In the genomic region with DNA sequence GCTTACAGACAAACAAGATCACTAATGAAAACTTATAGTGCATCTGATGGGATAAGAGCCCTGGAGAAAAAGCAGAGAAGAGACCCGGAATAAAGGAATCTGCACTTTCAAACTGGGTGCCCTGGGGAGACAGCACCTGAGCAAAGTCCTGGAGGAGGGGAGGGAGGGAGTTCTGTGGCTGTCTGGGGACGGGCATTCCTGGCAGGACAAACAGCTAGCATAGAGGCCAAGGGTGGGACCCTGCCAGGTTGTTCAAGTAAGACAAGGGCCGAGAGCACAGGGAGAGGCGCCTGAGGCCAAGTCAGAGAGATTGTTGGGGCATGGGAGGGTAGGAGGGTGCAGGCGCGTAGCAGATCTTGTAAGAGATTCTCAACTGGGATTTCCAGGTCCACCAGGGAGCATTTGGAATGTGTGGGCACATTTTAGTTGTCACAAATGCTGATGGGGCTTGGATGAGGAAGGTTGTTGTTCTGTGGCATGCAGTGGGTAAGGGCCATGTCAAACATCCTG, we compare ENCODE assay signal across 23 cellular contexts. TPM values are rescaled to one million over a fixed set of nuclear protein-coding genes. Genes with fewer than 3 reads are reported as not detected.
DNase-seq lines count a peak whose midpoint lies in the region; ATAC-seq, FAIRE-seq and TF ChIP-seq lines count a peak whose summit lies in the region.
"Had no signal": no experiment of that assay in that cellular context is flagged by ENCODE, and none has a peak within 500 bp of the region (broad histone marks: within the 10 kb centered on the region; RNA-seq: fewer than 3 reads in every experiment).

No MANE protein-coding gene starts in this region.

- H3K14ac ChIP-seq in H1 (ENCODE audit: insufficient read length) = no peak overlapping the region

- peaks cover 20% of the 10 kb centered on the region for H3K4me1 Mint-ChIP-seq in nephron
- H3K4me1 Mint-ChIP-seq: B cell had no signal

- no peaks in the 10 kb centered on the region for H3K23me2 ChIP-seq in H1 (ENCODE audit: low read depth, low read length)

- H4K8ac ChIP-seq in H1 (ENCODE audit: extremely low read depth, insufficient read depth, low read length) = peak overlapping the region; percentile 48; the same call in 1 of the 2 replicates

- no peak overlapping the region for H2BK15ac ChIP-seq in H1 (ENCODE audit: low read length)

- no peak for TF ChIP-seq RAD21 in H1 (IDR thresholded peaks at IDR 0.05 in 1 of 2, conservative IDR thresholded peaks at IDR 0.05 in 1 of 2; ENCODE audit: low read depth in 2 of 2, low read length in 2 of 2)

- no peak overlapping the region; the same call in 1 of the 2 replicates for H2BK5ac ChIP-seq in H1 (ENCODE audit: low read depth, low read length)

- no peak overlapping the region for H3K4me3 ChIP-seq in H1 (ENCODE audit: extremely low read depth in 1 of 4, insufficient read depth in 2 of 4, low read depth in 3 of 4, low read length in 4 of 4)
- H3K4me3 ChIP-seq: BLaER1 treated with 17β-estradiol and CSF1 and Interleukin-3, amounts not matched to agents 10 nM and 100 nM; GM12878 had no signal

- TF ChIP-seq CTCF in H1 (IDR thresholded peaks at IDR 0.05; ENCODE audit: control extremely low read depth in 1 of 3, insufficient read depth in 1 of 3, low read depth in 1 of 3, low read length in 3 of 3) (no peak), nephron (IDR thresholded peaks at IDR 0.05; ENCODE audit: unreplicated experiment in 3 of 3) (no peak)

- H3K79me1 ChIP-seq in H1 (ENCODE audit: low read depth, low read length) = no peaks in the 10 kb centered on the region

- H2BK12ac ChIP-seq in H1 (ENCODE audit: low read depth, low read length) = no peak overlapping the region

- no peak overlapping the region for H3K4ac ChIP-seq in H1 (replicated peaks; ENCODE audit: insufficient read length, low read depth, low read length)

- no peaks in the 10 kb centered on the region for H3K79me2 ChIP-seq in H1 (ENCODE audit: control insufficient read depth in 1 of 2, insufficient read depth in 2 of 2, low read length in 2 of 2)

- no peaks in the 10 kb centered on the region for H3K36me3 Mint-ChIP-seq in nephron (ENCODE audit: low read depth)
- H3K36me3 Mint-ChIP-seq: CD8-positive, alpha-beta T cell had no signal

- DNase-seq in left ventricle myocardium superior (no peak), cardiac septum (ENCODE audit: low spot score) (no peak), H1 (ENCODE audit: low read depth in 1 of 2, low spot score in 2 of 2) (no peak), NAMALWA (ENCODE audit: low spot score) (no peak), NCI-H82 treated with DMSO at 0.1 percent for 48 hours (lab: John Stamatoyannopoulos, UW; ENCODE audit: unreplicated experiment) (no peak)
- DNase-seq: 8988T; Calu3; CD8-positive, alpha-beta T cell; DMS 273 treated with DMSO at 0.1 percent for 48 hours; DMS53; DND-41; EL; HCEC 1CT had no signal

- no peaks in the 10 kb centered on the region for H3K9me3 Mint-ChIP-seq in nephron
- H3K9me3 Mint-ChIP-seq: CD8-positive, alpha-beta T cell had no signal

- H3K56ac ChIP-seq in H1 (replicated peaks; ENCODE audit: insufficient read length, low read depth, low read length) = no peak overlapping the region

- TF ChIP-seq EP300 in H1 (IDR thresholded peaks at IDR 0.05; ENCODE audit: borderline replicate concordance in 1 of 2, low read depth in 2 of 2, low read length in 2 of 2) = no peak

- H3K36me3 ChIP-seq in H1 (ENCODE audit: control insufficient read depth in 2 of 4, insufficient read depth in 4 of 4, low read length in 3 of 4) = no peaks in the 10 kb centered on the region
- H3K36me3 ChIP-seq: BLaER1 treated with 17β-estradiol and CSF1 and Interleukin-3, amounts not matched to agents 10 nM and 100 nM had no signal

- POLR2A ChIA-PET in H1 (lab: Charles Lee; ENCODE audit: partially characterized antibody) = no interaction called here

- peaks cover 0 to 8% (median 0%) of the 10 kb centered on the region in 4 experiments; a peak in 1 of 7 replicates for H3K4me1 ChIP-seq in H1 (replicated peaks in 1 of 4; ENCODE audit: control insufficient read depth in 3 of 4, insufficient read depth in 4 of 4, low read length in 3 of 4)
- H3K4me1 ChIP-seq: BLaER1 treated with 17β-estradiol and CSF1 and Interleukin-3, amounts not matched to agents 10 nM and 100 nM had no signal

- ATAC-seq in left ventricle myocardium superior (peak; percentile 55), GM18867 (IDR thresholded peaks at IDR 0.05; ENCODE audit: unreplicated experiment) (no peak)
- ATAC-seq: CD8-positive, alpha-beta T cell; GM12878 had no signal

- no peak overlapping the region for H3K27ac ChIP-seq in H1 (ENCODE audit: low read depth, low read length)
- H3K27ac ChIP-seq: BLaER1 treated with 17β-estradiol and CSF1 and Interleukin-3, amounts not matched to agents 10 nM and 100 nM had no signal

- H3K18ac ChIP-seq in H1 (ENCODE audit: extremely low read depth, low read length) = no peak overlapping the region

- no peak overlapping the region for H3K4me2 ChIP-seq in H1 (ENCODE audit: insufficient read depth in 1 of 2, low read depth in 2 of 2, low read length in 2 of 2)
- H3K4me2 ChIP-seq: BLaER1 treated with 17β-estradiol and CSF1 and Interleukin-3, amounts not matched to agents 10 nM and 100 nM had no signal

- no peaks in the 10 kb centered on the region for H3K9me3 ChIP-seq in H1 (ENCODE audit: insufficient read depth in 2 of 2, low read depth in 1 of 2, low read length in 1 of 2)
- H3K9me3 ChIP-seq: BLaER1 treated with 17β-estradiol and CSF1 and Interleukin-3, amounts not matched to agents 10 nM and 100 nM had no signal

- H2BK120ac ChIP-seq in H1 (replicated peaks; ENCODE audit: low read depth, low read length) = no peak overlapping the region

- H4K20me1 ChIP-seq in H1 (replicated peaks in 1 of 2; ENCODE audit: control insufficient read depth in 1 of 2, insufficient read depth in 2 of 2, low read length in 2 of 2) = peaks cover 0 to 2% of the 10 kb centered on the region in 2 experiments
- H4K20me1 ChIP-seq: BLaER1 treated with 17β-estradiol and CSF1 and Interleukin-3, amounts not matched to agents 10 nM and 100 nM had no signal

- WGBS in H1 (ENCODE audit: extremely low coverage in 1 of 2, insufficient coverage in 1 of 2, insufficient read length in 1 of 2, insufficient replicate concordance in 2 of 2, low coverage in 1 of 2, low lambda C conversion rate in 2 of 2, missing lambda C conversion rate in 1 of 2), 2 experiments = 87% methylated on average over 6 of the region's 6 CpGs; no CpG with 5 or more reads in 1 of the 2 experiments

- H3K9ac ChIP-seq in H1 (replicated peaks in 1 of 4; ENCODE audit: extremely low read depth in 1 of 4, low read depth in 3 of 4, low read length in 3 of 4) = no peak overlapping the region
- H3K9ac ChIP-seq: BLaER1 treated with 17β-estradiol and CSF1 and Interleukin-3, amounts not matched to agents 10 nM and 100 nM had no signal

- H2AK5ac ChIP-seq in H1 (ENCODE audit: low read depth, low read length) = no peak overlapping the region

- H3K27me3 ChIP-seq in H1 (replicated peaks in 1 of 4; ENCODE audit: control insufficient read depth in 3 of 4, extremely low read depth in 1 of 4, insufficient read depth in 3 of 4, low read length in 3 of 4) = peaks cover 1 to 20% (median 9%) of the 10 kb centered on the region in 4 experiments
- H3K27me3 ChIP-seq: BLaER1 treated with 17β-estradiol and CSF1 and Interleukin-3, amounts not matched to agents 10 nM and 100 nM had no signal

- H3K23ac ChIP-seq in H1 (ENCODE audit: insufficient read length) = no peak overlapping the region

- peaks cover 77% of the 10 kb centered on the region for H3K27me3 Mint-ChIP-seq in nephron (ENCODE audit: low read depth)

- no peak overlapping the region for H4K91ac ChIP-seq in H1 (replicated peaks; ENCODE audit: insufficient read length, low read length)

- CTCF ChIA-PET in H1 (lab: Charles Lee; ENCODE audit: partially characterized antibody) = interaction anchor here (1.2 to 2.3 kb wide), 7 partner anchors 28 to 139 kb away, joined by 3 to 7 read pairs (median 5); no protein-coding TSS in a partner anchor

- no peak overlapping the region for H4K5ac ChIP-seq in H1 (ENCODE audit: insufficient read length, low read depth, low read length)

- H3K27ac Mint-ChIP-seq in nephron = peak overlapping the region in 2 of 3 experiments; percentile 37 to 45
- H3K27ac Mint-ChIP-seq: B cell; CD8-positive, alpha-beta T cell had no signal

- TF ChIP-seq POLR2A in H1 (IDR thresholded peaks at IDR 0.05; ENCODE audit: control extremely low read depth in 1 of 2, low read depth in 2 of 2, low read length in 2 of 2) = no peak

- H3K4me3 Mint-ChIP-seq in nephron = peak overlapping the region in 1 of 3 experiments; percentile 15
- H3K4me3 Mint-ChIP-seq: B cell; CD8-positive, alpha-beta T cell had no signal

- H2BK20ac ChIP-seq in H1 (ENCODE audit: low read length) = no peak overlapping the region

- H2AFZ ChIP-seq in H1 (ENCODE audit: low read length) = no peak overlapping the region

- intact Hi-C loops in left ventricle myocardium superior (cut with micrococcal nuclease) = no loop called here
- intact Hi-C loops in cardiac septum (cut with DNase I) = no loop called here

- FAIRE-seq in H1 (lab: Jason Lieb, UNC) = no peak
- FAIRE-seq: GM12878, GM19239 had no signal

TF ChIP-seq in H1, 55 proteins besides CTCF, POLR2A, EP300 and RAD21 (continues in another document):
- TF ChIP-seq, protein P1, sequence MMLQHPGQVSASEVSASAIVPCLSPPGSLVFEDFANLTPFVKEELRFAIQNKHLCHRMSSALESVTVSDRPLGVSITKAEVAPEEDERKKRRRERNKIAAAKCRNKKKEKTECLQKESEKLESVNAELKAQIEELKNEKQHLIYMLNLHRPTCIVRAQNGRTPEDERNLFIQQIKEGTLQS (IDR thresholded peaks at IDR 0.05; ENCODE audit: insufficient read depth, low read depth, low read length) = no peak
- TF ChIP-seq NANOG (IDR thresholded peaks at IDR 0.05; ENCODE audit: insufficient read depth, low read depth, low read length, poor library complexity, severe bottlenecking) (no peak), HDAC6 (IDR thresholded peaks at IDR 0.05; ENCODE audit: low read depth, low read length) (no peak), SUZ12 (IDR thresholded peaks at IDR 0.05; ENCODE audit: low read length) (no peak), EZH2 (IDR thresholded peaks at IDR 0.05; ENCODE audit: low read depth, low read length, severe bottlenecking) (no peak), BRCA1 (IDR thresholded peaks at IDR 0.05; ENCODE audit: low read depth, low read length) (no peak), HDAC2 (IDR thresholded peaks at IDR 0.05; ENCODE audit: borderline replicate concordance in 1 of 2, low read depth in 2 of 2, low read length in 2 of 2) (no peak), BACH1 (IDR thresholded peaks at IDR 0.05; ENCODE audit: low read length) (no peak)

RNA-seq across cellular contexts. Expression of a gene that starts 14.2 kb away (rescaled TPM):
- total RNA-seq in left ventricle myocardium superior (1.3 TPM), cardiac septum (0.86 TPM)
- total RNA-seq in H1 (2021; fragmentation: NEBNext Ultra II Directional; extraction: Animal tissue kit (Norgen Biotek cat#: 25700)) = 3.1 and 3.6 TPM in 2 replicates
- polyA plus RNA-seq in H1 (2011; rRNA removed) = 1.2 and 2.2 TPM in 2 replicates
- polyA plus RNA-seq in H1 (2011; cell fraction: cytosol; rRNA removed) = 2.0 TPM
- polyA plus RNA-seq in H1 (2011; cell fraction: nucleus; rRNA removed) = 6.2 TPM
- 1.1 to 3.1 TPM (median 2.0 TPM) in 4 replicates for polyA plus RNA-seq in H1 (2012, experiment 1 of 2)
- 5.0 TPM for polyA plus RNA-seq in H1 (2012, experiment 2 of 2)
- polyA plus RNA-seq in H1 (2013, experiment 1 of 2) = 2.8 TPM
- 2.0 TPM for polyA plus RNA-seq in H1 (2013, experiment 2 of 2)
- polyA minus RNA-seq in H1 (2011; rRNA and poly(A)+ RNA removed) = 1.9 and 3.2 TPM in 2 replicates
- 1.9 TPM for polyA minus RNA-seq in H1 (2011; cell fraction: cytosol; rRNA and poly(A)+ RNA removed)
- 4.0 TPM for polyA minus RNA-seq in H1 (2011; cell fraction: nucleus; rRNA and poly(A)+ RNA removed)
- total RNA-seq: A673, Calu3, G401, GM12878, H4, HT-29 had no signal
- polyA plus RNA-seq: GM12878 had no signal
